16 cellular contexts compared by ENCODE assay signal in the genomic region with DNA sequence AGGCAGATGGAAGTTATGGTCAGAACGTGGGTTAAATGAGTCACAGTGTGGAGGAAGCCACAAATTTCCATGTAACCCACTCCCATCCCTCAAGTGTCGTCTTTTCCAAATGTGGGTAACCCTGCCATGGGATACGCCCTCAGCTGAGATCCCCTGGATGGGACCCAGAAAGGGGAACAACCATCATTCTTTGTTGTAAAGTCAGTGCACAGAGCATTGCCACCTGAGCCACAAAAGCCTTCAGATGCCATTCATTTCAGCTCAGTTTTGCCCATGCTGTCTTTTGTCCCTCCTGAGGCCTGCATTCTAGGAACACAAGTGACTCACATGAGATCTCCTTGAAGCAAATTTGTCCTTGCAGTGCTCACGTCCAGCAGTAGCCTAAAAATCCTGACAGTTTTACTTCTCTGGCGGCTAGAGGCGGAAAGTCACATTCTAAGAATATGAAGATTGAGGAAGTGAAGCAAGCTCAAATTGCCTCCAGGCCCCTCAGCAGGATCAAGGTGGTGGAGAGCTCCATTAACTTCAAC. TPM values are rescaled to one million over a fixed set of nuclear protein-coding genes. Genes with fewer than 3 reads are reported as not detected.
DNase-seq lines count a peak whose midpoint lies in the region; ATAC-seq, FAIRE-seq and TF ChIP-seq lines count a peak whose summit lies in the region.
"Had no signal": no experiment of that assay in that cellular context is flagged by ENCODE, and none has a peak within 500 bp of the region (broad histone marks: within the 10 kb centered on the region; RNA-seq: fewer than 3 reads in every experiment).

No MANE protein-coding gene starts in this region.

- peaks cover 12% of the 10 kb centered on the region for H3K27me3 Mint-ChIP-seq in activated T-helper 2 cell treated with anti-CD3 and anti-CD28 coated beads, Interferon-gamma antibody, Interleukin-2, Interleukin-4, amounts not matched to agents 10 μg/mL and 5 μg/mL and 100 μg/mL, durations not matched to agents 14 hours and 24 hours and 36 hours (ENCODE audit: low read depth)

- TF ChIP-seq CTCF in spleen (IDR thresholded peaks at IDR 0.05 in 8 of 11, conservative IDR thresholded peaks at IDR 0.05 in 3 of 11): no peak

- H3K9me3 Mint-ChIP-seq in activated T-helper 2 cell treated with anti-CD3 and anti-CD28 coated beads, Interferon-gamma antibody, Interleukin-2, Interleukin-4, amounts not matched to agents 10 μg/mL and 5 μg/mL and 100 μg/mL, durations not matched to agents 14 hours and 24 hours and 36 hours: no peaks in the 10 kb centered on the region
- H3K9me3 Mint-ChIP-seq: activated CD8-positive, alpha-beta T cell treated with anti-CD3 and anti-CD28 coated beads for 36 hours had no signal

- intact Hi-C loops in spleen (cut with DNase I; ENCODE audit: low total_unique reads): no loop called here
- intact Hi-C loops in activated T-helper 2 cell treated with anti-CD3 and anti-CD28 coated beads, Interferon-gamma antibody, Interleukin-2, Interleukin-4, amounts not matched to agents 10 μg/mL and 5 μg/mL and 100 μg/mL, durations not matched to agents 14 hours and 24 hours and 36 hours (cut with micrococcal nuclease): no loop called here

- no peak for TF ChIP-seq POLR2A in spleen (IDR thresholded peaks at IDR 0.05)

- H3K27ac Mint-ChIP-seq in activated T-helper 2 cell treated with anti-CD3 and anti-CD28 coated beads, Interferon-gamma antibody, Interleukin-2, Interleukin-4, amounts not matched to agents 10 μg/mL and 5 μg/mL and 100 μg/mL, durations not matched to agents 14 hours and 24 hours and 36 hours: no peak overlapping the region
- H3K27ac Mint-ChIP-seq: activated CD8-positive, alpha-beta T cell treated with anti-CD3 and anti-CD28 coated beads for 36 hours had no signal

- H3K36me3 Mint-ChIP-seq in activated T-helper 2 cell treated with anti-CD3 and anti-CD28 coated beads, Interferon-gamma antibody, Interleukin-2, Interleukin-4, amounts not matched to agents 10 μg/mL and 5 μg/mL and 100 μg/mL, durations not matched to agents 14 hours and 24 hours and 36 hours (ENCODE audit: low read depth): no peaks in the 10 kb centered on the region

- H3K27ac ChIP-seq in spleen: peak overlapping the region in 4 of 8 donors; percentile 19 to 59 (median 26)
- H3K27ac ChIP-seq: body of pancreas had no signal

- H3K4me3 ChIP-seq in spleen: no peak overlapping the region
- H3K4me3 ChIP-seq: body of pancreas had no signal

- H3K4me1 Mint-ChIP-seq in activated T-helper 2 cell treated with anti-CD3 and anti-CD28 coated beads, Interferon-gamma antibody, Interleukin-2, Interleukin-4, amounts not matched to agents 10 μg/mL and 5 μg/mL and 100 μg/mL, durations not matched to agents 14 hours and 24 hours and 36 hours (ENCODE audit: low read depth): peaks cover 4% of the 10 kb centered on the region

- 32 to 46% (median 41%) methylated on average over 6 of the region's 6 CpGs for WGBS in spleen, 5 donors

- ATAC-seq in HG02938 (IDR thresholded peaks at IDR 0.05; ENCODE audit: unreplicated experiment): peak; percentile 49
- ATAC-seq: activated CD8-positive, alpha-beta T cell treated with anti-CD3 and anti-CD28 coated beads for 36 hours; body of pancreas had no signal

- H3K9me3 ChIP-seq in spleen: no peaks in the 10 kb centered on the region
- H3K9me3 ChIP-seq: body of pancreas had no signal

- peak; percentile 44 for DNase-seq in AG08395 (ENCODE audit: low spot score)
- DNase-seq in SIG-M5 (lab: John Stamatoyannopoulos, UW): peak; percentile 28
- DNase-seq in glomerular visceral epithelial cell (ENCODE audit: extremely low spot score): peak; percentile 49
- DNase-seq in spleen: no peak
- DNase-seq in GOT3 (lab: John Stamatoyannopoulos, UW): no peak
- no peak for DNase-seq in activated T-helper 2 cell treated with anti-CD3 and anti-CD28 coated beads, Interferon-gamma antibody, Interleukin-2, Interleukin-4, amounts not matched to agents 10 μg/mL and 5 μg/mL and 100 μg/mL, durations not matched to agents 14 hours and 24 hours and 36 hours (ENCODE audit: low spot score)
- no peak for DNase-seq in GM19239 (ENCODE audit: insufficient read length, low spot score)
- DNase-seq: ACHN; activated CD8-positive, alpha-beta T cell treated with anti-CD3 and anti-CD28 coated beads for 36 hours; activated effector memory CD4-positive, alpha-beta T cell treated with anti-CD3 and anti-CD28 coated beads, Interleukin-2, amount 50 U/mL, for 16 hours; body of pancreas; NCI-H1694 treated with DMSO at 0.1 percent for 48 hours; NCI-H510A treated with DMSO at 0.1 percent for 48 hours had no signal

- H3K4me3 Mint-ChIP-seq in activated T-helper 2 cell treated with anti-CD3 and anti-CD28 coated beads, Interferon-gamma antibody, Interleukin-2, Interleukin-4, amounts not matched to agents 10 μg/mL and 5 μg/mL and 100 μg/mL, durations not matched to agents 14 hours and 24 hours and 36 hours (ENCODE audit: low read depth): no peak overlapping the region
- H3K4me3 Mint-ChIP-seq: activated CD8-positive, alpha-beta T cell treated with anti-CD3 and anti-CD28 coated beads for 36 hours had no signal

- H3K4me1 ChIP-seq in spleen: peaks cover 0 to 16% (median 3%) of the 10 kb centered on the region in 6 donors

- FAIRE-seq in GM19239 (lab: Jason Lieb, UNC): no peak
- FAIRE-seq: D721Med had no signal

- no peaks in the 10 kb centered on the region for H3K36me3 ChIP-seq in spleen

- no peaks in the 10 kb centered on the region for H3K27me3 ChIP-seq in spleen (replicated peaks in 1 of 7)
- H3K27me3 ChIP-seq: body of pancreas had no signal

RNA-seq across cellular contexts. Expression of a gene that starts 30.6 kb away (rescaled TPM):
- not detected for total RNA-seq in spleen
- not detected for polyA plus RNA-seq in spleen
- total RNA-seq in activated T-helper 2 cell treated with anti-CD3 and anti-CD28 coated beads, Interferon-gamma antibody, Interleukin-2, Interleukin-4, amounts not matched to agents 10 μg/mL and 5 μg/mL and 100 μg/mL, durations not matched to agents 14 hours and 24 hours and 36 hours: not detected in 2 replicates
- total RNA-seq: activated CD8-positive, alpha-beta T cell treated with anti-CD3 and anti-CD28 coated beads for 36 hours; body of pancreas; lung microvascular endothelial cell had no signal

RNA-seq across cellular contexts. Expression of a gene that starts 50.1 kb away (rescaled TPM):
- 10 to 100 TPM in 1 of 7 donors, 1 to 10 TPM in 6; 1.7 to 64.9 (median 4.8) TPM for total RNA-seq in spleen
- 1 to 10 TPM in 2 of 3 donors, under 1 TPM in 1; 0.52 to 8.1 (median 1.7) TPM for polyA plus RNA-seq in spleen
- not detected in 2 replicates for total RNA-seq in activated T-helper 2 cell treated with anti-CD3 and anti-CD28 coated beads, Interferon-gamma antibody, Interleukin-2, Interleukin-4, amounts not matched to agents 10 μg/mL and 5 μg/mL and 100 μg/mL, durations not matched to agents 14 hours and 24 hours and 36 hours
- total RNA-seq: activated CD8-positive, alpha-beta T cell treated with anti-CD3 and anti-CD28 coated beads for 36 hours; body of pancreas; lung microvascular endothelial cell had no signal

Comparison
In these comparisons a context has a peak if more than half of its experiments do, and no peak if none do; other contexts are left out.
1. DNase-seq: peak in AG08395 (single experiment), SIG-M5 (single experiment) and glomerular visceral epithelial cell (single experiment); none in spleen (single experiment), GOT3 (single experiment), activated T-helper 2 cell treated with anti-CD3 and anti-CD28 coated beads, Interferon-gamma antibody, Interleukin-2, Interleukin-4, amounts not matched to agents 10 μg/mL and 5 μg/mL and 100 μg/mL, durations not matched to agents 14 hours and 24 hours and 36 hours (single experiment) and GM19239 (single experiment).